In the genomic region with DNA sequence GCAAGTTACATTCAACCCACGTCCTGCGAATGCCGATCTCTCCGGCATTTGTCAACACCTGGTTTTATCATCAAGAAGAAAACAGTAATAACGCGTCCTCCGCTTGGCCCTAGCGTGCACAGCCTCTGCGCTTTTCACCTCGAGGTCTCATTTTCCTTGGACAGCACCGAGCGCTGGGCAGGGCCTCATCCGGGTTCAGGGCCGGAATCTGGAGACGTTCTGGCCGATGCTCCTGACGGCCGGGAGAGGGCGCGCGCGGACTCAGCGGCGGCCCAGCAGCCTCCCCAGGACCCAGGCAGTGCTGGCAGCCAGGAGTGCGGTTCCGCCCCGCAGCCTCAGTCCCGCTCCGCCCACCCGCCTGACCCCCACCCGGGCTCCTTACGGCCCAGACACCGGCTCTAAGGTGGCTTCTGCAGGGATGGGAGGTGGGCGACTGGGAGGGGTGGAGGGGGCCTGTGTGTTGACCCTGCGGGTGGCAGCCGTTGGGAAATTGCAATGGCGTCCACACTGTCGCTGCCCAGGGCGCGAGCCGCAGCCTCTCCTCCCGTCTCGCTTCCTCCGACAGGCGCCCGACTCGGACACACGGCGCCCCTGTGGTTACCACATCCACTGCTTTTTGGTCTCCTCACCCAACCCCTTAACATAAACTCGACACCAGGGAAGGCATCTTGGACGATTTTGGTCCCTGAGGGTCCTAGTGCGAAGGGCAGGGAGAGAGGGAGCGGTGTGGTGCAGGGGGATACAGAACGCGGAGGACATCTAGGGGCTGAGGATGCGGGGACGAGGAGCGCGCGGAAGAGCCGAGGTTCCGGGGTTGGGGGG, we compare ENCODE assay signal across 8 cellular contexts. TPM values are rescaled to one million over a fixed set of nuclear protein-coding genes. Genes with fewer than 3 reads are reported as not detected.
A peak's percentile ranks its signal among the peaks of the same experiment; 100 is the strongest.
DNase-seq lines count a peak whose midpoint lies in the region; ATAC-seq and TF ChIP-seq lines count a peak whose summit lies in the region.

No MANE protein-coding gene starts in this region.

- POLR2A ChIA-PET in Caco-2 (lab: Charles Lee) = no interaction called here

- peak; percentile 2 for ATAC-seq in GM21447 (IDR thresholded peaks at IDR 0.05; ENCODE audit: unreplicated experiment)
- peak; percentile 55 for ATAC-seq in stimulated activated naive CD8-positive, alpha-beta T cell treated with anti-CD3 and anti-CD28 coated beads, Interleukin-15, Interleukin-2, amounts not matched to agents 100 U/mL and 50 U/mL, for 24 hours

- H3K4me2 ChIP-seq in KMS-11 = peak overlapping the region; percentile 93

- CTCF ChIA-PET in Caco-2 (lab: Charles Lee) = interaction anchor here (1.0 kb wide), 3 partner anchors 22 to 29 kb away, joined by 3 to 8 read pairs (median 3); partner anchors contain the start of gene FLYWCH2

- H3K27ac Mint-ChIP-seq in Caco-2 (ENCODE audit: unreplicated experiment) (peak overlapping the region; percentile 90), nephron (peak overlapping the region; percentile 62 to 92 (median 87))

- TF ChIP-seq CTCF in Caco-2 (IDR thresholded peaks at IDR 0.05; ENCODE audit: insufficient read depth in 1 of 2, low read depth in 1 of 2, low read length in 1 of 2, severe bottlenecking in 1 of 2, unreplicated experiment in 1 of 2) (peak; percentile 92 to 93), KMS-11 (conservative IDR thresholded peaks at IDR 0.05; ENCODE audit: low read depth, low read length) (peak; percentile 81), fibroblast of pulmonary artery (IDR thresholded peaks at IDR 0.05; ENCODE audit: low read length, missing control alignments) (peak; percentile 68), nephron (IDR thresholded peaks at IDR 0.05; ENCODE audit: unreplicated experiment in 3 of 3) (peak; percentile 96 to 98 (median 96))

- peak overlapping the region; percentile 35; the same call in 1 of the 2 replicates for H3K9ac ChIP-seq in KMS-11

- peaks cover 31% of the 10 kb centered on the region for H3K36me3 Mint-ChIP-seq in Caco-2 (ENCODE audit: insufficient read depth, unreplicated experiment)
- H3K36me3 Mint-ChIP-seq in nephron (ENCODE audit: low read depth) = peaks cover 4% of the 10 kb centered on the region

- H3K9me3 Mint-ChIP-seq in Caco-2 (ENCODE audit: unreplicated experiment) (no peaks in the 10 kb centered on the region), nephron (no peaks in the 10 kb centered on the region)

- no peaks in the 10 kb centered on the region for H4K20me1 ChIP-seq in KMS-11 (ENCODE audit: insufficient read depth)

- H3K27me3 Mint-ChIP-seq in Caco-2 (ENCODE audit: insufficient read depth, unreplicated experiment) (no peaks in the 10 kb centered on the region), nephron (ENCODE audit: low read depth) (no peaks in the 10 kb centered on the region)

- BruUV-seq in Caco-2 (replicated peaks; lab: Mats Ljungman, UMichigan) = no TSS peak

- H3K9me3 ChIP-seq in Caco-2 = no peaks in the 10 kb centered on the region

- intact Hi-C loops in Caco-2 (cut with micrococcal nuclease; ENCODE audit: unreplicated experiment) = no loop called here

- H3K4me1 Mint-ChIP-seq in Caco-2 (ENCODE audit: low read depth, unreplicated experiment) (peaks cover 5% of the 10 kb centered on the region), nephron (peaks cover 13% of the 10 kb centered on the region)

- H2AFZ ChIP-seq in KMS-11 (ENCODE audit: low read depth) = peak overlapping the region; percentile 55

- H3K27me3 ChIP-seq in Caco-2 (replicated peaks; ENCODE audit: control insufficient read depth, insufficient read depth, low read length) (no peaks in the 10 kb centered on the region), KMS-11 (ENCODE audit: insufficient read depth, low read depth) (peaks cover 9% of the 10 kb centered on the region)

- H3K4me3 ChIP-seq in Caco-2 (ENCODE audit: low read depth, low read length) (peak overlapping the region; percentile 88), KMS-11 (IDR thresholded peaks at IDR 0.05; ENCODE audit: insufficient read depth, low read depth, low read length) (no peak overlapping the region), fibroblast of pulmonary artery (replicated peaks; ENCODE audit: low read depth, low read length) (peak overlapping the region; percentile 80)

- DNase-seq in Caco-2 = peak; percentile 80 to 88
- DNase-seq in RPMI8226 = peak; percentile 89
- DNase-seq in activated effector memory CD4-positive, alpha-beta T cell treated with Interleukin-2 at 50 U/mL for 16 hours = peak; percentile 67
- DNase-seq in fibroblast of pulmonary artery (ENCODE audit: low read depth) = peak; percentile 86
- DNase-seq in stimulated activated naive CD8-positive, alpha-beta T cell treated with anti-CD3 and anti-CD28 coated beads, Interleukin-15, Interleukin-2, amounts not matched to agents 100 U/mL and 50 U/mL, for 24 hours = peak; percentile 85

- H3K27ac ChIP-seq in KMS-11 = peak overlapping the region; percentile 32

- H3K36me3 ChIP-seq in Caco-2 (ENCODE audit: control insufficient read depth, insufficient read depth, low read length) = no peaks in the 10 kb centered on the region
- no peaks in the 10 kb centered on the region for H3K36me3 ChIP-seq in KMS-11 (ENCODE audit: insufficient read depth)

- H3K4me3 Mint-ChIP-seq in Caco-2 (ENCODE audit: unreplicated experiment) = peak overlapping the region; percentile 92
- H3K4me3 Mint-ChIP-seq in nephron = peak overlapping the region; percentile 93 to 99 (median 97)

- peaks cover 11% of the 10 kb centered on the region for H3K4me1 ChIP-seq in Caco-2
- peaks cover 22% of the 10 kb centered on the region for H3K4me1 ChIP-seq in KMS-11 (ENCODE audit: low read depth, poor library complexity, severe bottlenecking)

- no peaks in the 10 kb centered on the region for H3K79me2 ChIP-seq in KMS-11 (ENCODE audit: insufficient read depth, low read depth)

RNA-seq across cellular contexts. Expression of gene FLYWCH1, which starts 7.4 kb away (rescaled TPM):
- total RNA-seq in Caco-2 (2022) = 23.3 and 27.9 TPM in 2 replicates

RNA-seq across cellular contexts. Expression of gene FLYWCH2, which starts 21.3 kb away (rescaled TPM):
- 26.0 and 28.7 TPM in 2 replicates for total RNA-seq in Caco-2 (2022)

RNA-seq across cellular contexts. Expression of gene PRSS22, which starts 46.3 kb away (rescaled TPM):
- total RNA-seq in Caco-2 (2022) = 131 TPM in 2 replicates

RNA-seq across cellular contexts. Expression of gene KREMEN2, which starts 59.8 kb away (rescaled TPM):
- total RNA-seq in Caco-2 (2022) = 1.9 and 2.2 TPM in 2 replicates
